ENCODE assay signal across 12 cellular contexts in genomic region chr7:77497079-77497478, GRCh38.
"Had no signal": no experiment of that assay in that cellular context is flagged by ENCODE, and none has a peak within 500 bp of the region (broad histone marks: within the 10 kb centered on the region; RNA-seq: fewer than 3 reads in every experiment).

No MANE protein-coding gene starts in this region.

- DNase-seq: activated B cell treated with CpG ODN at 0.5 μM for 24 hours; activated CD4-positive, alpha-beta T cell treated with anti-CD3 and anti-CD28 coated beads, Interleukin-2, amount 50 U/mL, for 1 hour; activated CD8-positive, alpha-beta memory T cell treated with anti-CD3 and anti-CD28 coated beads for 24 hours; activated naive CD4-positive, alpha-beta T cell treated with Interleukin-2 at 50 U/mL for 16 hours; aorta; effector memory CD4-positive, alpha-beta T cell; foreskin keratinocyte; nucleus accumbens; stimulated activated CD4-positive, alpha-beta T cell treated with anti-CD3 and anti-CD28 coated beads, Interleukin-2, amount 100 ng/mL, for 48 hours; thyroid gland had no signal

- H3K4me3 ChIP-seq: thyroid gland had no signal

- H3K27me3 ChIP-seq: thyroid gland had no signal

- H3K36me3 ChIP-seq: thyroid gland had no signal

- H3K9me3 ChIP-seq: thyroid gland had no signal

- ATAC-seq: foreskin keratinocyte; natural killer cell treated with Interleukin-12 subunit alpha and Interleukin-12 subunit beta and Interleukin-15 and Interleukin-18, amount 100 ng/mL, for 72 hours; stimulated activated memory B cell treated with anti-CD40 and anti-IgM and Interleukin-4, amounts not matched to agents 10 μg/mL and 1 μg/mL and 100 μg/mL, for 72 hours had no signal

- H3K4me1 ChIP-seq: foreskin keratinocyte, thyroid gland had no signal

- H3K27ac ChIP-seq: foreskin keratinocyte, thyroid gland had no signal
